Comparison of ENCODE assay signal across 9 cellular contexts in genomic region chr6:132456700-132457143, GRCh38. TPM values are rescaled to one million over a fixed set of nuclear protein-coding genes. Genes with fewer than 3 reads are reported as not detected.
DNase-seq lines count a peak whose midpoint lies in the region; ATAC-seq and TF ChIP-seq lines count a peak whose summit lies in the region.
"Had no signal": no experiment of that assay in that cellular context is flagged by ENCODE, and none has a peak within 500 bp of the region (broad histone marks: within the 10 kb centered on the region; RNA-seq: fewer than 3 reads in every experiment).

No MANE protein-coding gene starts in this region.

- H3K36me3 Mint-ChIP-seq in activated T-cell treated with anti-CD3 and anti-CD28 coated beads, Interleukin-2, amount 50 U/mL, for 72 hours (ENCODE audit: insufficient read depth in 2 of 2): no peaks in the 10 kb centered on the region

- peaks cover 0 to 11% of the 10 kb centered on the region in 2 donors for H3K4me1 ChIP-seq in right atrium auricular region

- no peak overlapping the region for H3K4me3 Mint-ChIP-seq in activated T-cell treated with anti-CD3 and anti-CD28 coated beads, Interleukin-2, amount 50 U/mL, for 72 hours
- H3K4me3 Mint-ChIP-seq: activated naive CD8-positive, alpha-beta T cell treated with anti-CD3 and anti-CD28 coated beads, Interleukin-2, amount 10 ng/mL, durations not matched to agents 7 days and 5 days had no signal

- no peaks in the 10 kb centered on the region for H3K9me3 Mint-ChIP-seq in activated T-cell treated with anti-CD3 and anti-CD28 coated beads, Interleukin-2, amount 50 U/mL, for 72 hours
- H3K9me3 Mint-ChIP-seq: activated naive CD8-positive, alpha-beta T cell treated with anti-CD3 and anti-CD28 coated beads, Interleukin-2, amount 10 ng/mL, durations not matched to agents 7 days and 5 days had no signal

- ATAC-seq in GM21717 (IDR thresholded peaks at IDR 0.05; ENCODE audit: unreplicated experiment): peak; percentile 96
- no peak for ATAC-seq in activated T-cell treated with anti-CD3 and anti-CD28 coated beads, Interleukin-2, amount 50 U/mL, for 72 hours (replicated peaks in 1 of 2)

- TF ChIP-seq CTCF in GM12872 (IDR thresholded peaks at IDR 0.05; ENCODE audit: insufficient read depth, low read depth, low read length) (peak; percentile 47; the same call in 2 of the 3 replicates), right atrium auricular region (IDR thresholded peaks at IDR 0.05) (peak in 1 of 2 donors; percentile 66)

- DNase-seq in Kasumi-1 (lab: John Stamatoyannopoulos, UW) (peak; percentile 32 to 34), right atrium auricular region (ENCODE audit: low spot score) (peak; percentile 59), HUDEP-2 (lab: John Stamatoyannopoulos, UW; ENCODE audit: unreplicated experiment in 76 of 76) (no peak), SIG-M5 treated with dmso at 0.1 percent for 504 hours (lab: John Stamatoyannopoulos, UW; ENCODE audit: unreplicated experiment) (no peak)
- DNase-seq in activated T-cell treated with anti-CD3 and anti-CD28 coated beads, Interleukin-2, amount 50 U/mL, for 72 hours: no peak
- no peak for DNase-seq in stimulated activated CD4-positive, alpha-beta T cell treated with anti-CD3 and anti-CD28 coated beads, Interleukin-2, amount 100 ng/mL, for 48 hours
- DNase-seq: activated naive CD8-positive, alpha-beta T cell treated with anti-CD3 and anti-CD28 coated beads, Interleukin-2, amount 10 ng/mL, durations not matched to agents 7 days and 5 days had no signal

- peak overlapping the region in 1 of 2 donors; percentile 33 for H3K27ac ChIP-seq in right atrium auricular region

- H3K9me3 ChIP-seq in right atrium auricular region: no peaks in the 10 kb centered on the region

- H3K27me3 ChIP-seq in right atrium auricular region: no peaks in the 10 kb centered on the region

- H3K27ac Mint-ChIP-seq in activated T-cell treated with anti-CD3 and anti-CD28 coated beads, Interleukin-2, amount 50 U/mL, for 72 hours: no peak overlapping the region
- H3K27ac Mint-ChIP-seq: activated naive CD8-positive, alpha-beta T cell treated with anti-CD3 and anti-CD28 coated beads, Interleukin-2, amount 10 ng/mL, durations not matched to agents 7 days and 5 days had no signal

- H3K4me1 Mint-ChIP-seq in activated T-cell treated with anti-CD3 and anti-CD28 coated beads, Interleukin-2, amount 50 U/mL, for 72 hours (ENCODE audit: low read depth): peaks cover 5% of the 10 kb centered on the region

- H3K36me3 ChIP-seq in right atrium auricular region: peaks cover 25% of the 10 kb centered on the region

- no peaks in the 10 kb centered on the region for H3K27me3 Mint-ChIP-seq in activated T-cell treated with anti-CD3 and anti-CD28 coated beads, Interleukin-2, amount 50 U/mL, for 72 hours (ENCODE audit: low read depth)
- H3K27me3 Mint-ChIP-seq: activated naive CD8-positive, alpha-beta T cell treated with anti-CD3 and anti-CD28 coated beads, Interleukin-2, amount 10 ng/mL, durations not matched to agents 7 days and 5 days had no signal

- no peak overlapping the region for H3K4me3 ChIP-seq in right atrium auricular region

RNA-seq across cellular contexts. Expression of gene MOXD1, which starts 55.4 kb away (rescaled TPM):
- 1 to 10 TPM; 2.5 to 9.3 TPM for total RNA-seq in right atrium auricular region
- not detected for total RNA-seq in activated T-cell treated with anti-CD3 and anti-CD28 coated beads, Interleukin-2, amount 50 U/mL, for 72 hours
- total RNA-seq: activated naive CD8-positive, alpha-beta T cell treated with anti-CD3 and anti-CD28 coated beads, Interleukin-2, amount 10 ng/mL, durations not matched to agents 7 days and 5 days had no signal

RNA-seq across cellular contexts. Expression of gene STX7, which starts 56.2 kb away (rescaled TPM):
- total RNA-seq in right atrium auricular region: 10 to 100 TPM; 27.0 to 39.9 TPM
- 10 to 100 TPM; 10.6 to 15.3 TPM for total RNA-seq in activated T-cell treated with anti-CD3 and anti-CD28 coated beads, Interleukin-2, amount 50 U/mL, for 72 hours

Comparison
In these comparisons a context has a peak if more than half of its experiments do, and no peak if none do; other contexts are left out.
1. DNase-seq: peak in Kasumi-1 (2 of 2) and right atrium auricular region (single experiment); none in HUDEP-2 (0 of 76), SIG-M5 treated with dmso at 0.1 percent for 504 hours (single experiment), activated T-cell treated with anti-CD3 and anti-CD28 coated beads, Interleukin-2, amount 50 U/mL, for 72 hours (0 of 2) and stimulated activated CD4-positive, alpha-beta T cell treated with anti-CD3 and anti-CD28 coated beads, Interleukin-2, amount 100 ng/mL, for 48 hours (0 of 2).